In the genomic region with DNA sequence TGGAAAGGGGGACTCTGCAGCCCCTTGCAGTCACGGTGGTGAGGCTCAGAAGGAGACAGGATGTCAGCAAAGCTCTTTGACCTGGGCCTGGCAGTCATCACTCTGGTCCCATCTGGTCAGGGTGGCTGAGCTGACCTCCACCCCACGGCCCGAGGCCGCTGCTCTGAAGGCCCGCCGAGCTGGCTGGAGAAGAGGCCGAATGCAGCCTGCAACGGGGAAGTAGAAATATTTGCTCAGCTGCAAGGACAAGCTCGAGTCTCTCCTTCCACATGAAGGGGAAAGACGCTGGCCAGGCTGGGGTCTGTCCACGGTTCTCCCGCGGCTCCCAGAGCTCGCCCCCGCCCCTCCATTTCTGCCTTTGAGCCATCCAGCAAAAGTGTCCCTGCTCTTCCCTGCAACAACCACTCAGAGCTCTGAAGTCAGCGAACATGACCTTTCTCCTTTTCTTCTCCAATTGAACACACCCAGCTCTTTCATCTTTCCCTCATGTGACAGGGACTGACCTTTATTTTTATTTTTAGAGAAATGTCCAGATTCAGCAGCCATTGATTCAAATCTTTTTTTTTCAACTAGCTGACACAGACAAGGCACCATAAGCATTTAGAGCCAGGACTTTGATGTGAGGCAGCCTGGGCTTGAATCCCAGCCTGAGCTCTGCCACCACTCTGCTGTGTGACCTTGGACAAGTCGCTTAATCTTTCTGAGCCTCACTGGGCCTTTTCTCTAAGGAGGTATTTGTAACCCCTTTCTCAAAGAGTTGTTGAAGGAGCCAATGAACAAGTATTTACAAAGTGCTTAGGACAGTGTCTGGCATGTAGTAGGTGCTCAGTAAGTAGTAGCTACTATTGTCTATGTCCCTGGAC, we compare ENCODE assay signal across 33 cellular contexts.
DNase-seq lines count a peak whose midpoint lies in the region; ATAC-seq, FAIRE-seq and TF ChIP-seq lines count a peak whose summit lies in the region.
"Had no signal": no experiment of that assay in that cellular context is flagged by ENCODE, and none has a peak within 500 bp of the region (broad histone marks: within the 10 kb centered on the region; RNA-seq: fewer than 3 reads in every experiment).

No MANE protein-coding gene starts in this region.

- intact Hi-C loops in K562 (cut with micrococcal nuclease): no loop called here
- intact Hi-C loops in stomach (cut with DNase I; ENCODE audit: low total_unique reads): no loop called here
- intact Hi-C loops in left ventricle myocardium inferior (cut with micrococcal nuclease): no loop called here

- no peaks in the 10 kb centered on the region for H3K79me2 ChIP-seq in K562 (ENCODE audit: control insufficient read depth, insufficient read depth, low read length)

- H3K9me3 ChIP-seq in K562 (replicated peaks; ENCODE audit: control insufficient read depth, insufficient read depth, low read depth, low read length) (no peaks in the 10 kb centered on the region), liver (ENCODE audit: control insufficient read depth in 4 of 4, low read length in 3 of 4) (no peaks in the 10 kb centered on the region), stomach (peaks cover 0 to 11% (median 8%) of the 10 kb centered on the region in 4 donors), left ventricle myocardium inferior (replicated peaks) (peaks cover 11% of the 10 kb centered on the region)
- H3K9me3 ChIP-seq: ascending aorta, HAP-1, lower lobe of right lung, MG63, neutrophil, thyroid gland had no signal

- no peaks in the 10 kb centered on the region; a peak in 2 of 5 replicates for H3K27me3 ChIP-seq in K562 (ENCODE audit: control insufficient read depth in 2 of 2, insufficient read depth in 2 of 2, low read length in 2 of 2)
- no peaks in the 10 kb centered on the region for H3K27me3 ChIP-seq in liver (ENCODE audit: control insufficient read depth in 4 of 4, insufficient read depth in 4 of 4, low read length in 3 of 4)
- peaks cover 0 to 53% (median 3%) of the 10 kb centered on the region in 3 donors for H3K27me3 ChIP-seq in stomach
- peaks cover 73% of the 10 kb centered on the region for H3K27me3 ChIP-seq in left ventricle myocardium inferior (ENCODE audit: low read depth)
- H3K27me3 ChIP-seq: ascending aorta, thyroid gland had no signal

- POLR2A ChIA-PET in K562 (lab: Yijun Ruan, JAX): interaction anchor here (0.6 to 1.3 kb wide), 6 partner anchors 9 to 801 kb away, joined by 3 to 4 read pairs (median 3); no protein-coding TSS in a partner anchor

- H3K27ac ChIP-seq in K562 (ENCODE audit: extremely low read depth, low read depth, low read length): no peak overlapping the region
- no peak overlapping the region for H3K27ac ChIP-seq in liver (ENCODE audit: low read depth in 1 of 2, low read length in 2 of 2)
- H3K27ac ChIP-seq in stomach: no peak overlapping the region
- no peak overlapping the region for H3K27ac ChIP-seq in left ventricle myocardium inferior (replicated peaks)
- H3K27ac ChIP-seq: ascending aorta, dorsolateral prefrontal cortex, epithelial cell of prostate, heart right ventricle, lower lobe of right lung, neutrophil, thyroid gland had no signal

- H3K9me3 Mint-ChIP-seq in activated naive CD4-positive, alpha-beta T cell treated with anti-CD3 and anti-CD28 coated beads, Interleukin-2, amount 50 U/mL, for 72 hours: no peaks in the 10 kb centered on the region
- H3K9me3 Mint-ChIP-seq: activated naive CD4-positive, alpha-beta T cell treated with anti-CD3 and anti-CD28 coated beads, Interleukin-2, amount 50 U/mL, for 24 hours; immature natural killer cell; T-helper 1 cell treated with Interleukin-12 subunit alpha and Interleukin-12 subunit beta and Interleukin-4 antibody, amounts not matched to agents 30 μg/mL and 1 μg/mL, for 36 hours had no signal

- H3K4me3 ChIP-seq in K562 (no peak overlapping the region), liver (ENCODE audit: low read depth in 1 of 3, low read length in 3 of 3) (no peak overlapping the region), stomach (no peak overlapping the region), left ventricle myocardium inferior (no peak overlapping the region)
- H3K4me3 ChIP-seq: ascending aorta, dorsolateral prefrontal cortex, HAP-1, heart right ventricle, lower lobe of right lung, MG63, thyroid gland had no signal

- H3K4me1 ChIP-seq in K562 (replicated peaks in 1 of 2; ENCODE audit: control insufficient read depth in 2 of 2, insufficient read depth in 2 of 2, low read length in 2 of 2) (peaks cover 10 to 13% of the 10 kb centered on the region in 2 experiments), liver (ENCODE audit: control insufficient read depth in 4 of 4, insufficient read depth in 4 of 4, low read length in 3 of 4) (peaks cover 2 to 15% (median 11%) of the 10 kb centered on the region in 4 donors), stomach (no peaks in the 10 kb centered on the region), left ventricle myocardium inferior (no peaks in the 10 kb centered on the region)
- H3K4me1 ChIP-seq: ascending aorta, HAP-1, heart right ventricle, lower lobe of right lung, thyroid gland had no signal

- ATAC-seq in K562 (no peak; the same call in 2 of the 3 replicates), esophagus mucosa (no peak)
- no peak for ATAC-seq in activated naive CD4-positive, alpha-beta T cell treated with anti-CD3 and anti-CD28 coated beads, Interleukin-2, amount 50 U/mL, for 72 hours
- ATAC-seq: heart right ventricle, lower lobe of right lung, Right ventricle myocardium inferior had no signal

- H3K36me3 ChIP-seq in K562 (ENCODE audit: control insufficient read depth, insufficient read depth, low read length) (no peaks in the 10 kb centered on the region), liver (ENCODE audit: control insufficient read depth in 4 of 4, insufficient read depth in 3 of 4, low read depth in 1 of 4, low read length in 3 of 4) (no peaks in the 10 kb centered on the region), stomach (no peaks in the 10 kb centered on the region), left ventricle myocardium inferior (no peaks in the 10 kb centered on the region)
- H3K36me3 ChIP-seq: ascending aorta, HAP-1, heart right ventricle, lower lobe of right lung, MG63, neutrophil, thyroid gland had no signal

- TF ChIP-seq RAD21 in K562 (CRISPR knock-in tag; conservative IDR thresholded peaks at IDR 0.05 in 1 of 2, IDR thresholded peaks at IDR 0.05 in 1 of 2) (no peak), liver (IDR thresholded peaks at IDR 0.05) (no peak)

- no peaks in the 10 kb centered on the region for H3K36me3 Mint-ChIP-seq in activated naive CD4-positive, alpha-beta T cell treated with anti-CD3 and anti-CD28 coated beads, Interleukin-2, amount 50 U/mL, for 72 hours
- H3K36me3 Mint-ChIP-seq: activated naive CD4-positive, alpha-beta T cell treated with anti-CD3 and anti-CD28 coated beads, Interleukin-2, amount 50 U/mL, for 24 hours; immature natural killer cell had no signal

- 23% methylated on average over 17 of the region's 17 CpGs for WGBS in K562 (ENCODE audit: insufficient coverage, low coverage, missing lambda C conversion rate)
- 66% methylated on average over 17 of the region's 17 CpGs for WGBS in liver
- WGBS in stomach, 5 donors: 31 to 55% (median 39%) methylated on average over 13 to 17 of the region's 17 CpGs

- FAIRE-seq in K562 (lab: Jason Lieb, UNC): no peak

- TF ChIP-seq EP300 in K562 (IDR thresholded peaks at IDR 0.05; ENCODE audit: low read length): no peak
- TF ChIP-seq EP300 in stomach (IDR thresholded peaks at IDR 0.05): no peak

- no peak overlapping the region for H2AFZ ChIP-seq in K562 (ENCODE audit: low read depth, low read length)

- H3K9ac ChIP-seq in K562 (ENCODE audit: insufficient read depth in 1 of 2, low read depth in 2 of 2, low read length in 2 of 2): peak overlapping the region in 1 of 2 experiments; percentile 53; a peak in 2 of 4 replicates
- no peak overlapping the region for H3K9ac ChIP-seq in liver (ENCODE audit: low read depth in 1 of 2, low read length in 2 of 2)

- in situ Hi-C loops in K562 (cut with MboI): no loop called here

- CTCF ChIA-PET in K562 (lab: Yijun Ruan, JAX; ENCODE audit: low intra/inter-chr PET ratio): interaction anchor here (0.6 kb wide), 1 partner anchor 12 kb away, joined by 4 read pairs; no protein-coding TSS in a partner anchor

- TF ChIP-seq CTCF in K562 (IDR thresholded peaks at IDR 0.05 in 2 of 3, conservative IDR thresholded peaks at IDR 0.05 in 1 of 3; ENCODE audit: insufficient read depth in 2 of 3, low read depth in 1 of 3, low read length in 3 of 3) (no peak), liver (IDR thresholded peaks at IDR 0.05; ENCODE audit: low read depth, low read length, missing input control) (no peak), stomach (IDR thresholded peaks at IDR 0.05) (no peak), left ventricle myocardium inferior (IDR thresholded peaks at IDR 0.05; ENCODE audit: borderline replicate concordance) (no peak)

- DNase-seq in NCI-H146 (lab: John Stamatoyannopoulos, UW) (peak; percentile 20), NCI-H146 treated with DMSO at 0.1 percent for 48 hours (lab: John Stamatoyannopoulos, UW; ENCODE audit: unreplicated experiment) (no peak), K562 (ENCODE audit: extremely low read depth in 1 of 4, low spot score in 3 of 4) (no peak), stomach (peak; percentile 24), left ventricle myocardium inferior (no peak)
- DNase-seq in activated naive CD4-positive, alpha-beta T cell treated with anti-CD3 and anti-CD28 coated beads, Interleukin-2, amount 50 U/mL, for 72 hours (ENCODE audit: low spot score in 2 of 2): no peak
- DNase-seq: 8988T; activated CD4-positive, alpha-beta T cell treated with anti-CD3 and anti-CD28 coated beads for 4 hours; caudate nucleus; COR-L47; EL; heart right ventricle; immature natural killer cell; lower lobe of right lung; MG63; NCI-H187 treated with DMSO at 0.1 percent for 48 hours; NCI-H226; NCI-H774; OCI-M1; stimulated activated CD4-positive, alpha-beta T cell treated with anti-CD3 and anti-CD28 coated beads, Interleukin-2, amount 100 ng/mL, for 48 hours; stimulated activated naive CD4-positive, alpha-beta T cell; thyroid gland had no signal

- TF ChIP-seq POLR2A in K562 (conservative IDR thresholded peaks at IDR 0.05) (no peak), stomach (IDR thresholded peaks at IDR 0.05) (no peak)

- H3K27ac Mint-ChIP-seq in activated naive CD4-positive, alpha-beta T cell treated with anti-CD3 and anti-CD28 coated beads, Interleukin-2, amount 50 U/mL, for 72 hours: no peak overlapping the region
- H3K27ac Mint-ChIP-seq: activated naive CD4-positive, alpha-beta T cell treated with anti-CD3 and anti-CD28 coated beads, Interleukin-2, amount 50 U/mL, for 24 hours; B cell; T-helper 1 cell treated with Interleukin-12 subunit alpha and Interleukin-12 subunit beta and Interleukin-4 antibody, amounts not matched to agents 30 μg/mL and 1 μg/mL, for 36 hours had no signal

- no TSS peak for BruUV-seq in K562 (replicated peaks; lab: Mats Ljungman, UMichigan)

- H4K20me1 ChIP-seq in K562 (replicated peaks; ENCODE audit: control insufficient read depth, insufficient read depth, low read length): no peaks in the 10 kb centered on the region

- no peak overlapping the region for H3K4me2 ChIP-seq in K562 (ENCODE audit: insufficient read depth, low read length)

- no peaks in the 10 kb centered on the region for H3K9me1 ChIP-seq in K562 (ENCODE audit: control insufficient read depth, insufficient read depth, low read length)

TF ChIP-seq in K562, 482 proteins besides CTCF, POLR2A, EP300 and RAD21 (continues in another document):
- TF ChIP-seq BCOR (IDR thresholded peaks at IDR 0.05): peak; percentile 55; the same call in 1 of the 2 replicates

TF ChIP-seq in liver, 16 proteins besides CTCF, POLR2A, EP300 and RAD21 (continues in another document):
- TF ChIP-seq FOXA2 (IDR thresholded peaks at IDR 0.05): no peak

Comparison
In these comparisons a context has a peak if more than half of its experiments do, and no peak if none do; other contexts are left out.
1. DNase-seq: peak in NCI-H146 (single experiment) and stomach (single experiment); none in NCI-H146 treated with DMSO at 0.1 percent for 48 hours (single experiment), K562 (0 of 4), left ventricle myocardium inferior (single experiment) and activated naive CD4-positive, alpha-beta T cell treated with anti-CD3 and anti-CD28 coated beads, Interleukin-2, amount 50 U/mL, for 72 hours (0 of 2).